In genomic region chr3:80970292-80970691, GRCh38 we compare ENCODE assay signal across 23 cellular contexts.
"Had no signal": no experiment of that assay in that cellular context is flagged by ENCODE, and none has a peak within 500 bp of the region (broad histone marks: within the 10 kb centered on the region; RNA-seq: fewer than 3 reads in every experiment).

No MANE protein-coding gene starts in this region.

- ATAC-seq: naive thymus-derived CD4-positive, alpha-beta T cell; natural killer cell treated with Interleukin-12 subunit alpha and Interleukin-12 subunit beta and Interleukin-15 and Interleukin-18, amount 100 ng/mL, for 72 hours; right cardiac atrium; sciatic nerve; stimulated activated memory B cell treated with anti-CD40 and anti-IgM and Interleukin-4, amounts not matched to agents 10 μg/mL and 1 μg/mL and 100 μg/mL, for 72 hours; stimulated activated naive CD8-positive, alpha-beta T cell treated with anti-CD3 and anti-CD28 coated beads, Interleukin-15, amount 100 ng/mL, for 72 hours had no signal

- H3K4me1 ChIP-seq: left ventricle myocardium inferior, prostate gland, spleen, tibial nerve, uterus had no signal

- H3K9me3 ChIP-seq: ovary, prostate gland, uterus had no signal

- H3K27me3 ChIP-seq: ovary, spleen, tibial nerve, uterus had no signal

- FAIRE-seq: islet of Langerhans had no signal

- H3K4me3 ChIP-seq: left ventricle myocardium inferior, lung, ovary, prostate gland, skin epidermis, spleen, tibial nerve, uterus had no signal

- H3K36me3 ChIP-seq: left ventricle myocardium inferior, ovary, prostate gland, spleen, tibial nerve, uterus had no signal

- DNase-seq: hypothalamus; immature natural killer cell; left ventricle myocardium inferior; mesendoderm; naive thymus-derived CD4-positive, alpha-beta T cell; ovary; posterior cingulate gyrus; retina; right cardiac atrium; spleen; stimulated activated CD4-positive, alpha-beta T cell treated with anti-CD3 and anti-CD28 coated beads, Interleukin-4, amount 100 ng/mL, for 24 hours; stimulated activated naive CD4-positive, alpha-beta T cell treated with Interleukin-2 at 50 U/mL for 16 hours; stimulated activated naive CD8-positive, alpha-beta T cell treated with anti-CD3 and anti-CD28 coated beads, Interleukin-15, amount 100 ng/mL, for 72 hours; substantia nigra; uterus had no signal

- H3K27ac ChIP-seq: left ventricle myocardium inferior, ovary, prostate gland, skin epidermis, spleen, tibial nerve, uterus had no signal
